In genomic region chr19:34405892-34406660, GRCh38 we compare ENCODE assay signal across 21 cellular contexts. TPM values are rescaled to one million over a fixed set of nuclear protein-coding genes. Genes with fewer than 3 reads are reported as not detected.
DNase-seq lines count a peak whose midpoint lies in the region; ATAC-seq, FAIRE-seq and TF ChIP-seq lines count a peak whose summit lies in the region.
"Had no signal": no experiment of that assay in that cellular context is flagged by ENCODE, and none has a peak within 500 bp of the region (broad histone marks: within the 10 kb centered on the region; RNA-seq: fewer than 3 reads in every experiment).

No MANE protein-coding gene starts in this region.

- H3K9me3 ChIP-seq in breast epithelium (no peaks in the 10 kb centered on the region), SU-DHL-6 (ENCODE audit: insufficient read depth, low read length) (no peaks in the 10 kb centered on the region), HepG2 (ENCODE audit: low read length) (no peaks in the 10 kb centered on the region)
- H3K9me3 ChIP-seq: ascending aorta, colonic mucosa, mucosa of descending colon, pancreas had no signal

- peaks cover 29% of the 10 kb centered on the region for H3K36me3 Mint-ChIP-seq in MCF 10A (ENCODE audit: insufficient read depth, unreplicated experiment)
- peaks cover 12% of the 10 kb centered on the region for H3K36me3 Mint-ChIP-seq in type B pancreatic cell

- H3K4me1 ChIP-seq in breast epithelium, result no peaks in the 10 kb centered on the region
- peaks cover 33% of the 10 kb centered on the region for H3K4me1 ChIP-seq in HepG2 (ENCODE audit: insufficient read depth, low read length)
- H3K4me1 ChIP-seq: colonic mucosa had no signal

- DNase-seq in MCF 10A (ENCODE audit: unreplicated experiment) (no peak), breast epithelium (ENCODE audit: low spot score in 2 of 2) (no peak), HepG2 (ENCODE audit: low spot score) (no peak), type B pancreatic cell (ENCODE audit: extremely low spot score, unreplicated experiment) (no peak), NOMO-1 treated with dmso at 0.1 percent for 144 hours (lab: John Stamatoyannopoulos, UW; ENCODE audit: unreplicated experiment) (no peak), HPDE6-E6E7 (ENCODE audit: extremely low spot score) (no peak), MV-4-11 (lab: John Stamatoyannopoulos, UW) (no peak)
- DNase-seq: activated gamma-delta T cell; colonic mucosa; foreskin melanocyte; GDM1; left cardiac atrium; mucosa of descending colon; NCI-H1417 treated with DMSO at 0.1 percent for 48 hours; NCI-H2171; NCI-H82; stimulated activated CD4-positive, alpha-beta T cell treated with anti-CD3 and anti-CD28 coated beads, Interleukin-2, amount 100 ng/mL, for 24 hours had no signal

- TF ChIP-seq EP300 in HepG2 (IDR thresholded peaks at IDR 0.05; ENCODE audit: low read depth in 2 of 2, low read length in 2 of 2) (no peak), HepG2 (CRISPR knock-in tag; IDR thresholded peaks at IDR 0.05; ENCODE audit: borderline replicate concordance) (no peak)

- no peak for FAIRE-seq in HepG2 (lab: Jason Lieb, UNC)
- FAIRE-seq: GM12892, pancreas had no signal

- H3K4me3 ChIP-seq in breast epithelium (no peak overlapping the region), SU-DHL-6 (ENCODE audit: insufficient read depth, low read length, poor library complexity, severe bottlenecking) (no peak overlapping the region), HepG2 (replicated peaks in 1 of 3; ENCODE audit: insufficient read depth in 1 of 3, low read depth in 2 of 3, low read length in 3 of 3) (no peak overlapping the region)
- H3K4me3 ChIP-seq: ascending aorta, colonic mucosa, mucosa of descending colon had no signal

- CTCF ChIA-PET in MCF 10A (lab: Yijun Ruan, JAX), result interaction anchor here (0.6 to 1.6 kb wide), 6 partner anchors 9 to 369 kb away, joined by 3 to 8 read pairs (median 3); no protein-coding TSS in a partner anchor
- CTCF ChIA-PET in HepG2 (lab: Yijun Ruan, JAX; ENCODE audit: low intra/inter-chr PET ratio, low total read pairs), result no interaction called here

- no peaks in the 10 kb centered on the region for H3K9me2 ChIP-seq in SU-DHL-6 (replicated peaks; ENCODE audit: insufficient read depth, low read length)

- H3K27me3 Mint-ChIP-seq in MCF 10A (ENCODE audit: insufficient read depth, unreplicated experiment) (no peaks in the 10 kb centered on the region), type B pancreatic cell (no peaks in the 10 kb centered on the region)

- no peak overlapping the region for H3K4me3 Mint-ChIP-seq in MCF 10A (ENCODE audit: unreplicated experiment)
- peak overlapping the region; percentile 31 for H3K4me3 Mint-ChIP-seq in type B pancreatic cell

- TF ChIP-seq POLR2A in breast epithelium (IDR thresholded peaks at IDR 0.05) (no peak), HepG2 (IDR thresholded peaks at IDR 0.05; ENCODE audit: insufficient read depth in 1 of 2, low read depth in 2 of 2, low read length in 2 of 2) (no peak)

- H2AFZ ChIP-seq in SU-DHL-6 (ENCODE audit: low read depth, low read length, severe bottlenecking), result no peak overlapping the region
- H2AFZ ChIP-seq in HepG2 (ENCODE audit: low read length), result no peak overlapping the region

- peak overlapping the region; percentile 73 for H3K4me2 ChIP-seq in SU-DHL-6 (ENCODE audit: low read depth, low read length, poor library complexity, severe bottlenecking)
- H3K4me2 ChIP-seq in HepG2 (ENCODE audit: low read depth, low read length), result 0 out of 2 replicates have a peak overlapping the region, but pooled peaks have one; percentile 23

- H3K27me3 ChIP-seq in breast epithelium (no peaks in the 10 kb centered on the region), SU-DHL-6 (ENCODE audit: low read length) (no peaks in the 10 kb centered on the region), HepG2 (ENCODE audit: control insufficient read depth in 1 of 2, insufficient read depth in 2 of 2, low read length in 2 of 2) (no peaks in the 10 kb centered on the region)
- H3K27me3 ChIP-seq: ascending aorta, colonic mucosa, pancreas had no signal

- in situ Hi-C loops in HepG2 (cut with HindIII; ENCODE audit: extremely low pct_ligation_motif_present, low pct_unique_long_range_greater_than_20kb), result no loop called here

- H3K4me1 Mint-ChIP-seq in MCF 10A (ENCODE audit: insufficient read depth, unreplicated experiment), result no peaks in the 10 kb centered on the region
- H3K4me1 Mint-ChIP-seq in type B pancreatic cell (ENCODE audit: unreplicated experiment), result no peaks in the 10 kb centered on the region

- H3K27ac Mint-ChIP-seq in MCF 10A (ENCODE audit: low read depth, unreplicated experiment) (no peak overlapping the region), type B pancreatic cell (no peak overlapping the region)

- TF ChIP-seq CTCF in MCF 10A (IDR thresholded peaks at IDR 0.05; ENCODE audit: unreplicated experiment) (no peak), breast epithelium (IDR thresholded peaks at IDR 0.05) (no peak), SU-DHL-6 (IDR thresholded peaks at IDR 0.05; ENCODE audit: insufficient read depth, low read length, poor library complexity, severe bottlenecking) (no peak), HepG2 (CRISPR knock-in tag; IDR thresholded peaks at IDR 0.05) (no peak), type B pancreatic cell (conservative IDR thresholded peaks at IDR 0.05) (no peak)

- H3K9me3 Mint-ChIP-seq in MCF 10A (ENCODE audit: unreplicated experiment) (no peaks in the 10 kb centered on the region), type B pancreatic cell (no peaks in the 10 kb centered on the region)

- H3K79me2 ChIP-seq in SU-DHL-6 (ENCODE audit: insufficient read depth, low read length) (peaks cover 34% of the 10 kb centered on the region), HepG2 (ENCODE audit: insufficient read depth, low read length) (peaks cover 13% of the 10 kb centered on the region)

- no peak for ATAC-seq in HepG2
- ATAC-seq: left cardiac atrium, mucosa of descending colon, pancreas had no signal

- H3K9ac ChIP-seq in SU-DHL-6 (ENCODE audit: low read length), result no peak overlapping the region
- H3K9ac ChIP-seq in HepG2 (ENCODE audit: insufficient read depth, low read depth, low read length), result no peak overlapping the region

- no peak for TF ChIP-seq RAD21 in HepG2 (CRISPR knock-in tag; IDR thresholded peaks at IDR 0.05)

- H3K36me3 ChIP-seq in breast epithelium, result no peaks in the 10 kb centered on the region
- H3K36me3 ChIP-seq in SU-DHL-6 (ENCODE audit: low read length), result no peaks in the 10 kb centered on the region
- peaks cover 3 to 22% of the 10 kb centered on the region in 2 experiments; a peak in 4 of 5 replicates for H3K36me3 ChIP-seq in HepG2 (replicated peaks in 1 of 2; ENCODE audit: control insufficient read depth in 1 of 2, insufficient read depth in 2 of 2, low read length in 2 of 2)
- H3K36me3 ChIP-seq: colonic mucosa had no signal

- POLR2A ChIA-PET in MCF 10A (lab: Yijun Ruan, JAX) (interaction anchor here (0.8 to 1.2 kb wide), 4 partner anchors 9 to 40 kb away, joined by 3 to 4 read pairs (median 3); partner anchors contain the start of gene GPI), HepG2 (lab: Yijun Ruan, JAX) (no interaction called here)

- intact Hi-C loops in MCF 10A (cut with micrococcal nuclease) (no loop called here), breast epithelium (cut with DNase I; ENCODE audit: low total_unique reads) (no loop called here), HepG2 (cut with micrococcal nuclease; ENCODE audit: unreplicated experiment) (loop anchor here (2.0 kb wide), 1 partner anchor 21 kb away; no protein-coding TSS in a partner anchor)

- peaks cover 22% of the 10 kb centered on the region for H3F3A ChIP-seq in SU-DHL-6 (ENCODE audit: insufficient read depth)

- H3K27ac ChIP-seq in breast epithelium (no peak overlapping the region), SU-DHL-6 (ENCODE audit: low read depth, low read length) (no peak overlapping the region), HepG2 (ENCODE audit: extremely low read length, insufficient read depth, low read length) (no peak overlapping the region)
- H3K27ac ChIP-seq: ascending aorta, colonic mucosa, pancreas had no signal

- BruUV-seq in MCF 10A (replicated peaks; lab: Mats Ljungman, UMichigan), result TSS peak; percentile 20
- BruUV-seq in HepG2 (replicated peaks; lab: Mats Ljungman, UMichigan), result no TSS peak

- H4K20me1 ChIP-seq in SU-DHL-6 (ENCODE audit: low read depth, low read length) (no peaks in the 10 kb centered on the region), HepG2 (ENCODE audit: insufficient read depth, low read length) (no peaks in the 10 kb centered on the region)

- 89% methylated on average over 13 of the region's 13 CpGs for WGBS in HepG2 (ENCODE audit: low lambda C conversion rate)

RNA-seq across cellular contexts. Expression of gene PDCD2L, which starts 1.9 kb away (rescaled TPM):
- 11.1 and 24.4 TPM in 2 replicates for total RNA-seq in MCF 10A (2022)
- total RNA-seq in breast epithelium, result 10 to 100 TPM in 2 of 3 donors, 1 to 10 TPM in 1; 7.8 to 15.7 (median 10.9) TPM
- 35.2 and 40.5 TPM in 2 replicates for total RNA-seq in HepG2 (2016; rRNA removed; fragmentation: Illumina TruSeq; extraction: Trizol)
- total RNA-seq in HepG2 (2016; cell fraction: cytosol; rRNA removed; fragmentation: Illumina TruSeq; extraction: Trizol; ENCODE audit: low read depth), result 11.6 and 14.8 TPM in 2 replicates
- 33.1 and 33.4 TPM in 2 replicates for total RNA-seq in HepG2 (2016; cell fraction: insoluble cytoplasmic fraction; rRNA removed; fragmentation: Illumina TruSeq; extraction: Trizol)
- total RNA-seq in HepG2 (2016; cell fraction: membrane; rRNA removed; fragmentation: Illumina TruSeq; extraction: Trizol), result 13.3 and 18.3 TPM in 2 replicates
- 15.7 and 15.8 TPM in 2 replicates for total RNA-seq in HepG2 (2016; cell fraction: nucleus; rRNA removed; fragmentation: Illumina TruSeq; extraction: Trizol)
- polyA plus RNA-seq in HepG2 (2011; rRNA removed), result 24.5 and 29.3 TPM in 2 replicates
- polyA plus RNA-seq in HepG2 (2011; cell fraction: cytosol; rRNA removed), result 30.4 and 32.4 TPM in 2 replicates
- 11.2 and 15.1 TPM in 2 replicates for polyA plus RNA-seq in HepG2 (2011; cell fraction: nucleus; rRNA removed)
- 22.2 and 26.3 TPM in 2 replicates for polyA plus RNA-seq in HepG2 (2012)
- 9.9 and 11.5 TPM in 2 replicates for polyA plus RNA-seq in HepG2 (2016; cell fraction: cytosol; fragmentation: Illumina TruSeq; extraction: Trizol; ENCODE audit: low read depth)
- 28.1 and 29.2 TPM in 2 replicates for polyA plus RNA-seq in HepG2 (2016; cell fraction: insoluble cytoplasmic fraction; fragmentation: Illumina TruSeq; extraction: Trizol; ENCODE audit: low read depth)
- 11.1 and 13.6 TPM in 2 replicates for polyA plus RNA-seq in HepG2 (2016; cell fraction: membrane; fragmentation: Illumina TruSeq; extraction: Trizol; ENCODE audit: low read depth)
- 16.5 and 17.5 TPM in 2 replicates for polyA plus RNA-seq in HepG2 (2016; cell fraction: nucleus; fragmentation: Illumina TruSeq; extraction: Trizol; ENCODE audit: insufficient read depth, low read depth)
- polyA minus RNA-seq in HepG2 (2011; rRNA and poly(A)+ RNA removed; ENCODE audit: low replicate concordance), result 34.1 and 34.4 TPM in 2 replicates
- polyA minus RNA-seq in HepG2 (2011; cell fraction: cytosol; rRNA and poly(A)+ RNA removed), result 6.5 and 7.9 TPM in 2 replicates
- 11.6 and 12.1 TPM in 2 replicates for polyA minus RNA-seq in HepG2 (2011; cell fraction: nucleus; rRNA and poly(A)+ RNA removed)
- 10.1 and 13.3 TPM in 2 replicates for total RNA-seq in type B pancreatic cell (ENCODE audit: low replicate concordance)

RNA-seq across cellular contexts. Expression of gene UBA2, which starts 22.1 kb away (rescaled TPM):
- total RNA-seq in MCF 10A (2022) (118 and 126 TPM in 2 replicates), breast epithelium (100 to 1,000 TPM; 105 to 176 (median 127) TPM), HepG2 (2016; rRNA removed; fragmentation: Illumina TruSeq; extraction: Trizol) (222 and 327 TPM in 2 replicates), type B pancreatic cell (ENCODE audit: low replicate concordance) (88.5 and 109 TPM in 2 replicates)
- 111 and 132 TPM in 2 replicates for total RNA-seq in HepG2 (2016; cell fraction: cytosol; rRNA removed; fragmentation: Illumina TruSeq; extraction: Trizol; ENCODE audit: low read depth)
- 217 and 335 TPM in 2 replicates for total RNA-seq in HepG2 (2016; cell fraction: insoluble cytoplasmic fraction; rRNA removed; fragmentation: Illumina TruSeq; extraction: Trizol)
- total RNA-seq in HepG2 (2016; cell fraction: membrane; rRNA removed; fragmentation: Illumina TruSeq; extraction: Trizol), result 253 and 274 TPM in 2 replicates
- total RNA-seq in HepG2 (2016; cell fraction: nucleus; rRNA removed; fragmentation: Illumina TruSeq; extraction: Trizol), result 84.0 and 88.3 TPM in 2 replicates
- polyA plus RNA-seq in HepG2 (2011; rRNA removed), result 117 and 172 TPM in 2 replicates
- 89.3 and 104 TPM in 2 replicates for polyA plus RNA-seq in HepG2 (2011; cell fraction: cytosol; rRNA removed)
- polyA plus RNA-seq in HepG2 (2011; cell fraction: nucleus; rRNA removed), result 43.7 and 47.8 TPM in 2 replicates
- polyA plus RNA-seq in HepG2 (2012), result 112 and 146 TPM in 2 replicates
- polyA plus RNA-seq in HepG2 (2016; cell fraction: cytosol; fragmentation: Illumina TruSeq; extraction: Trizol; ENCODE audit: low read depth), result 64.4 and 67.9 TPM in 2 replicates
- polyA plus RNA-seq in HepG2 (2016; cell fraction: insoluble cytoplasmic fraction; fragmentation: Illumina TruSeq; extraction: Trizol; ENCODE audit: low read depth), result 228 and 233 TPM in 2 replicates
- 113 and 131 TPM in 2 replicates for polyA plus RNA-seq in HepG2 (2016; cell fraction: membrane; fragmentation: Illumina TruSeq; extraction: Trizol; ENCODE audit: low read depth)
- polyA plus RNA-seq in HepG2 (2016; cell fraction: nucleus; fragmentation: Illumina TruSeq; extraction: Trizol; ENCODE audit: insufficient read depth, low read depth), result 93.7 and 95.4 TPM in 2 replicates
- polyA minus RNA-seq in HepG2 (2011; rRNA and poly(A)+ RNA removed; ENCODE audit: low replicate concordance), result 113 and 118 TPM in 2 replicates
- 132 and 194 TPM in 2 replicates for polyA minus RNA-seq in HepG2 (2011; cell fraction: cytosol; rRNA and poly(A)+ RNA removed)
- 68.1 and 99.3 TPM in 2 replicates for polyA minus RNA-seq in HepG2 (2011; cell fraction: nucleus; rRNA and poly(A)+ RNA removed)

RNA-seq across cellular contexts. Expression of gene GPI, which starts 41.1 kb away (rescaled TPM):
- total RNA-seq in MCF 10A (2022), result 139 and 201 TPM in 2 replicates
- total RNA-seq in breast epithelium, result 100 to 1,000 TPM in 2 of 3 donors, 10 to 100 TPM in 1; 97.9 to 130 (median 113) TPM
- 167 and 207 TPM in 2 replicates for total RNA-seq in HepG2 (2016; rRNA removed; fragmentation: Illumina TruSeq; extraction: Trizol)
- total RNA-seq in HepG2 (2016; cell fraction: cytosol; rRNA removed; fragmentation: Illumina TruSeq; extraction: Trizol; ENCODE audit: low read depth), result 57.7 and 63.3 TPM in 2 replicates
- 170 and 179 TPM in 2 replicates for total RNA-seq in HepG2 (2016; cell fraction: insoluble cytoplasmic fraction; rRNA removed; fragmentation: Illumina TruSeq; extraction: Trizol)
- total RNA-seq in HepG2 (2016; cell fraction: membrane; rRNA removed; fragmentation: Illumina TruSeq; extraction: Trizol), result 117 and 119 TPM in 2 replicates
- 102 and 114 TPM in 2 replicates for total RNA-seq in HepG2 (2016; cell fraction: nucleus; rRNA removed; fragmentation: Illumina TruSeq; extraction: Trizol)
- 115 and 147 TPM in 2 replicates for polyA plus RNA-seq in HepG2 (2011; rRNA removed)
- 137 and 170 TPM in 2 replicates for polyA plus RNA-seq in HepG2 (2011; cell fraction: cytosol; rRNA removed)
- 307 and 407 TPM in 2 replicates for polyA plus RNA-seq in HepG2 (2011; cell fraction: nucleus; rRNA removed)
- polyA plus RNA-seq in HepG2 (2012), result 311 and 360 TPM in 2 replicates
- 97.4 and 105 TPM in 2 replicates for polyA plus RNA-seq in HepG2 (2016; cell fraction: cytosol; fragmentation: Illumina TruSeq; extraction: Trizol; ENCODE audit: low read depth)
- polyA plus RNA-seq in HepG2 (2016; cell fraction: insoluble cytoplasmic fraction; fragmentation: Illumina TruSeq; extraction: Trizol; ENCODE audit: low read depth), result 183 and 254 TPM in 2 replicates
- polyA plus RNA-seq in HepG2 (2016; cell fraction: membrane; fragmentation: Illumina TruSeq; extraction: Trizol; ENCODE audit: low read depth), result 113 and 126 TPM in 2 replicates
- 173 and 188 TPM in 2 replicates for polyA plus RNA-seq in HepG2 (2016; cell fraction: nucleus; fragmentation: Illumina TruSeq; extraction: Trizol; ENCODE audit: insufficient read depth, low read depth)
- polyA minus RNA-seq in HepG2 (2011; rRNA and poly(A)+ RNA removed; ENCODE audit: low replicate concordance), result 301 and 307 TPM in 2 replicates
- polyA minus RNA-seq in HepG2 (2011; cell fraction: cytosol; rRNA and poly(A)+ RNA removed), result 278 and 286 TPM in 2 replicates
- 125 and 126 TPM in 2 replicates for polyA minus RNA-seq in HepG2 (2011; cell fraction: nucleus; rRNA and poly(A)+ RNA removed)
- total RNA-seq in type B pancreatic cell (ENCODE audit: low replicate concordance), result 241 and 297 TPM in 2 replicates
